In the genomic region with DNA sequence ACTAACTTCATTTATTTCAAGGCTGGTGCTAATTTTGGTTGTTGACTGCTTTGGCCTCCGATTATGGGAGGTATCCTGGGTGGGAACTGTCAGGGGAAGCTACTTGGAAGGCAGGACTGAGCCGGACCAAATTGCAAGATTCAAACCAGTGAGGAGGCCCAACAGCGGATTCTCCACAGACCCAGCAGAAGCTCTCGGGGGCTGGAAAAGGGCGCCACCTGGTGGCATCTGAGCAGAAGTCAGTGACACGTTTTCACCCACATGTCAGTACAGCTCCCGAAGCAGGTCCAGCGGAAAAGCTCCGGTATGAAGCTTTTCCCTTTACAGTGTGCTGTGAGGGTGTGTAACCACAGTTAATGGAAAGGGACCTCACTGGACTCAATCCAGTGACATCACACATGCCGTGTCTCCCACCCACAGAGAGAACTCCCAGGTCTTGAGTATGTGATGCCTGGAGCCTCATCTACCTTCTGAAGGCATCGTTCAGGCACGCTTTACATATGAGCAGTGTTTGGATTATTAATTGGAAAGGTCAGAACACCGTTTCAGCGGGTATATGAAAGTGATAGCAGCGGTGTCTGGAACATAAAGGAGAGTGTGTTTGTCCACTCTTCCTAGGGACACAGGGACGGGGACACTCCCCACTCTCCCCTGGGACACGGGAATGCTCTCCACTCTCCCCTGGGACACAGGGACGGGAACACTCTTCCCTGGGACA, we compare ENCODE assay signal across 8 cellular contexts. TPM values are rescaled to one million over a fixed set of nuclear protein-coding genes. Genes with fewer than 3 reads are reported as not detected.
A peak's percentile ranks its signal among the peaks of the same experiment; 100 is the strongest.
DNase-seq lines count a peak whose midpoint lies in the region; ATAC-seq and TF ChIP-seq lines count a peak whose summit lies in the region.

No MANE protein-coding gene starts in this region.

- H3K9me3 Mint-ChIP-seq in activated CD4-positive, alpha-beta memory T cell treated with anti-CD3 and anti-CD28 coated beads for 36 hours = peaks cover 8% of the 10 kb centered on the region
- H3K9me3 Mint-ChIP-seq in memory B cell = peaks cover 6% of the 10 kb centered on the region

- H3K79me2 ChIP-seq in DND-41 (ENCODE audit: insufficient read depth, low read length) = no peaks in the 10 kb centered on the region

- H3K27me3 Mint-ChIP-seq in activated CD4-positive, alpha-beta memory T cell treated with anti-CD3 and anti-CD28 coated beads for 36 hours = peaks cover 35% of the 10 kb centered on the region
- peaks cover 26% of the 10 kb centered on the region for H3K27me3 Mint-ChIP-seq in memory B cell

- intact Hi-C loops in activated CD4-positive, alpha-beta memory T cell treated with anti-CD3 and anti-CD28 coated beads for 36 hours (cut with micrococcal nuclease) = loop anchor here (1.0 to 10.0 kb wide), 3 partner anchors 15 to 460 kb away; no protein-coding TSS in a partner anchor

- H3K4me1 ChIP-seq in DND-41 (ENCODE audit: insufficient read depth, low read length) = peaks cover 3% of the 10 kb centered on the region

- no peak overlapping the region for H3K27ac ChIP-seq in DND-41 (ENCODE audit: low read length)

- peak; percentile 89 for ATAC-seq in DND-41 (ENCODE audit: insufficient read depth, low read depth)
- ATAC-seq in memory B cell (ENCODE audit: low read depth) = peak; percentile 96
- no peak for ATAC-seq in HG02642 (IDR thresholded peaks at IDR 0.05; ENCODE audit: poor library complexity, unreplicated experiment)

- H2AFZ ChIP-seq in DND-41 (ENCODE audit: low read depth, low read length) = no peak overlapping the region; the same call in 1 of the 2 replicates

- H4K20me1 ChIP-seq in DND-41 (ENCODE audit: insufficient read depth, low read length) = no peaks in the 10 kb centered on the region

- DNase-seq in DND-41 (peak; percentile 80), HK-2 (ENCODE audit: unreplicated experiment) (peak; percentile 77), NCI-H82 treated with DMSO at 0.1 percent for 48 hours (lab: John Stamatoyannopoulos, UW; ENCODE audit: unreplicated experiment) (peak; percentile 63), memory B cell (ENCODE audit: low spot score in 2 of 2) (peak; percentile 78 to 79)
- peak; percentile 86 for DNase-seq in activated CD4-positive, alpha-beta memory T cell treated with anti-CD3 and anti-CD28 coated beads for 36 hours
- DNase-seq in effector CD4-positive, alpha-beta T cell = peak; percentile 76
- peak; percentile 46 to 54 for DNase-seq in stimulated activated CD8-positive, alpha-beta memory T cell treated with anti-CD3 and anti-CD28 coated beads, Interleukin-15, amount 100 ng/mL, for 4 hours (ENCODE audit: low read depth in 2 of 2)

- peaks cover 14% of the 10 kb centered on the region for H3K4me1 Mint-ChIP-seq in activated CD4-positive, alpha-beta memory T cell treated with anti-CD3 and anti-CD28 coated beads for 36 hours (ENCODE audit: low read depth)
- H3K4me1 Mint-ChIP-seq in memory B cell = peaks cover 9% of the 10 kb centered on the region

- no peak overlapping the region for H3K4me2 ChIP-seq in DND-41 (ENCODE audit: insufficient read depth, low read length)

- H3K9me3 ChIP-seq in DND-41 (ENCODE audit: insufficient read depth, low read length, severe bottlenecking) = peaks cover 13% of the 10 kb centered on the region

- H3K4me3 ChIP-seq in DND-41 (ENCODE audit: low read depth in 1 of 2, low read length in 2 of 2) = no peak overlapping the region

- H3K27ac Mint-ChIP-seq in activated CD4-positive, alpha-beta memory T cell treated with anti-CD3 and anti-CD28 coated beads for 36 hours = no peak overlapping the region
- H3K27ac Mint-ChIP-seq in memory B cell = no peak overlapping the region

- no peaks in the 10 kb centered on the region for H3K36me3 Mint-ChIP-seq in activated CD4-positive, alpha-beta memory T cell treated with anti-CD3 and anti-CD28 coated beads for 36 hours
- peaks cover 8% of the 10 kb centered on the region for H3K36me3 Mint-ChIP-seq in memory B cell

- POLR2A ChIA-PET in activated CD4-positive, alpha-beta memory T cell treated with anti-CD3 and anti-CD28 coated beads for 36 hours (lab: Charles Lee) = no interaction called here

- no peaks in the 10 kb centered on the region for H3K36me3 ChIP-seq in DND-41 (ENCODE audit: insufficient read depth, low read length)

- H3K9ac ChIP-seq in DND-41 (ENCODE audit: low read depth, low read length) = no peak overlapping the region

- TF ChIP-seq CTCF in DND-41 (IDR thresholded peaks at IDR 0.05; ENCODE audit: borderline replicate concordance, extremely low read depth, low read length, poor library complexity, severe bottlenecking) = peak; percentile 94

- CTCF ChIA-PET in activated CD4-positive, alpha-beta memory T cell treated with anti-CD3 and anti-CD28 coated beads for 36 hours (lab: Charles Lee) = interaction anchor here (0.6 to 3.4 kb wide), 26 partner anchors 8 to 461 kb away, joined by 3 to 38 read pairs (median 4); no protein-coding TSS in a partner anchor

- no peak overlapping the region for H3K4me3 Mint-ChIP-seq in activated CD4-positive, alpha-beta memory T cell treated with anti-CD3 and anti-CD28 coated beads for 36 hours
- H3K4me3 Mint-ChIP-seq in memory B cell = no peak overlapping the region

- no peaks in the 10 kb centered on the region for H3K27me3 ChIP-seq in DND-41 (ENCODE audit: insufficient read depth, low read length, poor library complexity)

RNA-seq across cellular contexts. Expression of gene P2RX2, which starts 3.6 kb away (rescaled TPM):
- total RNA-seq in activated CD4-positive, alpha-beta memory T cell treated with anti-CD3 and anti-CD28 coated beads for 36 hours = not detected

RNA-seq across cellular contexts. Expression of gene LRCOL1, which starts 4.6 kb away (rescaled TPM):
- total RNA-seq in activated CD4-positive, alpha-beta memory T cell treated with anti-CD3 and anti-CD28 coated beads for 36 hours = not detected
